ENCODE assay signal across 8 cellular contexts in genomic region chr14:92714739-92715307, GRCh38. TPM values are rescaled to one million over a fixed set of nuclear protein-coding genes. Genes with fewer than 3 reads are reported as not detected.
A peak's percentile ranks its signal among the peaks of the same experiment; 100 is the strongest.
DNase-seq lines count a peak whose midpoint lies in the region; ATAC-seq, FAIRE-seq and TF ChIP-seq lines count a peak whose summit lies in the region.
"Not testable (repeated sequence)": the region's sequence is repeated elsewhere in the genome, so short reads cannot be mapped to it uniquely, and the experiment has no call there.

No MANE protein-coding gene starts in this region.

- peak; percentile 11 for FAIRE-seq in H54 (lab: Jason Lieb, UNC)

- 0 out of 2 replicates have a peak overlapping the region, but pooled peaks have one; percentile 9 for H3K4me2 ChIP-seq in BLaER1

- peak; percentile 54 for TF ChIP-seq CTCF in mucosa of descending colon (IDR thresholded peaks at IDR 0.05)

- not testable (repeated sequence) for H3K4me1 ChIP-seq in BLaER1; mucosa of descending colon (ENCODE audit: low read depth)

- H3K36me3 ChIP-seq in BLaER1, result peaks cover 45% of the 10 kb centered on the region
- H3K36me3 ChIP-seq in mucosa of descending colon (ENCODE audit: low read depth), result not testable (repeated sequence)

- not testable (repeated sequence) for H3K4me3 ChIP-seq in BLaER1, mucosa of descending colon

- peak; percentile 86 for DNase-seq in H54 (ENCODE audit: insufficient read length, low spot score)
- peak; percentile 33 for DNase-seq in NCI-H2029 treated with DMSO at 0.1 percent for 48 hours (lab: John Stamatoyannopoulos, UW)
- DNase-seq in T follicular helper cell (ENCODE audit: low read depth), result peak; percentile 65
- DNase-seq in activated effector memory CD4-positive, alpha-beta T cell treated with Interleukin-2 at 50 U/mL for 16 hours, result peak; percentile 58
- DNase-seq in fibroblast of gingiva (ENCODE audit: low read depth), result peak; percentile 54
- peak; percentile 75 to 95 (median 89) for DNase-seq in mucosa of descending colon
- DNase-seq in stimulated activated CD8-positive, alpha-beta memory T cell treated with anti-CD3 and anti-CD28 coated beads, Interleukin-15, amount 100 ng/mL, for 1 hour (ENCODE audit: low read depth), result peak; percentile 78

- not testable (repeated sequence) for H4K20me1 ChIP-seq in BLaER1

- not testable (repeated sequence) for H3K27ac ChIP-seq in BLaER1

- not testable (repeated sequence) for TF ChIP-seq POLR2A in H54 (IDR thresholded peaks at IDR 0.05; ENCODE audit: low read depth, low read length)

- H3K9me3 ChIP-seq in BLaER1, mucosa of descending colon: not testable (repeated sequence)

- H3K9ac ChIP-seq in BLaER1, result not testable (repeated sequence)

- peak; percentile 79 for ATAC-seq in mucosa of descending colon

- intact Hi-C loops in mucosa of descending colon (cut with DNase I, micrococcal nuclease), result loop anchor here (1.0 to 10.0 kb wide), 2 partner anchors 68 to 70 kb away; no protein-coding TSS in a partner anchor

- not testable (repeated sequence) for H3K27me3 ChIP-seq in BLaER1

RNA-seq across cellular contexts. Expression of gene LGMN, which starts 33.6 kb away (rescaled TPM):
- 100 to 1,000 TPM in 1 of 3 donors, 10 to 100 TPM in 2; 86.8 to 103 (median 94.3) TPM for total RNA-seq in mucosa of descending colon

Comparison
In these comparisons a context has a peak if more than half of its experiments do, and no peak if none do; other contexts are left out.
1. DNase-seq: peak in every context shown above with its lines; median percentile 89 in mucosa of descending colon; 86 in H54; 78 in stimulated activated CD8-positive, alpha-beta memory T cell treated with anti-CD3 and anti-CD28 coated beads, Interleukin-15, amount 100 ng/mL, for 1 hour; 65 in T follicular helper cell; 58 in activated effector memory CD4-positive, alpha-beta T cell treated with Interleukin-2 at 50 U/mL for 16 hours; 54 in fibroblast of gingiva; 33 in NCI-H2029 treated with DMSO at 0.1 percent for 48 hours.